In the genomic region with DNA sequence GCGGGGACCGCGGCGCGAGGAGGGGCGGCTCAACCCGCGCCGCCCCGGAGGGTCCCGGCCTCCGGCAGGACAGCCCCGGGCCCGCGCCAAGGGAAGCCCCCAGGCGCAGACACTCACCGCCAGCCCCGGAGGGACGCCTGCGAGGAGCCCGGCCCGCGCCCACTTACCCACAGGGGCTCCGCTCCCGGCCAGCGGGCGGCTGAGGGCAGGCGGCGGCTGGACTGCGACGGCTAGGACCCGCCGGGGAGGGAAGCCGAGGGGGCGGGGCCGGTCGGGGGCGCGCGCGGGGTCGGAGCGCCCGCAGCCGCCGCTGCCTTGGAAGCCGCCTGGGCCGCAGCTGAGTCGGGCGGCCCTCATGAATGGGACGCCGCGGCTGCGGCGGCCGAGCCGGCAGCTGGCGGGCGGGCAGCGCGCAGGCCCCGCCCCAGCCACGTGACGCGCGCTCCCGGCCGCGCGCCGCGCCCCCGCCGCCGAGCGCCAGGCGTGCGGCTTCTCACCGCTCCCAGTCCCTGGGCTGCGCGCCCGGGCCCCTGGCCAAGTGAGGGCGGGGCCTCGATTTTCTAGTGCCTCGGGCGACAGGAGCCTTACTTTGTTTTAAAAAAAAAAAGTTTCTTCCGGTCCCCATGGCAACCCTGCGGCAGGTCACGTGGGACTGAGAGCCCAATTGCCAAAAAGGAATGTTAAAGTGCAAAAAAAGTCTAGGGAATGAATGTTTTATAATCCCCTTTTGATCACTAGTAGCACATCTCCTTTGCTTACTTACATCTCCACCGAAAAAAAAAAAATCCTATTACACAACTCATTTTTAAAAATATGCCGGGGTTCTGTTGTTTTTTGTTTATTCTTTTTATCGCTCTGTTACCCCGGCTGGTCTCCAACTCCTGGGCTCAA, we compare ENCODE assay signal across 8 cellular contexts. TPM values are rescaled to one million over a fixed set of nuclear protein-coding genes. Genes with fewer than 3 reads are reported as not detected.
DNase-seq lines count a peak whose midpoint lies in the region; ATAC-seq and TF ChIP-seq lines count a peak whose summit lies in the region.

A gene with protein sequence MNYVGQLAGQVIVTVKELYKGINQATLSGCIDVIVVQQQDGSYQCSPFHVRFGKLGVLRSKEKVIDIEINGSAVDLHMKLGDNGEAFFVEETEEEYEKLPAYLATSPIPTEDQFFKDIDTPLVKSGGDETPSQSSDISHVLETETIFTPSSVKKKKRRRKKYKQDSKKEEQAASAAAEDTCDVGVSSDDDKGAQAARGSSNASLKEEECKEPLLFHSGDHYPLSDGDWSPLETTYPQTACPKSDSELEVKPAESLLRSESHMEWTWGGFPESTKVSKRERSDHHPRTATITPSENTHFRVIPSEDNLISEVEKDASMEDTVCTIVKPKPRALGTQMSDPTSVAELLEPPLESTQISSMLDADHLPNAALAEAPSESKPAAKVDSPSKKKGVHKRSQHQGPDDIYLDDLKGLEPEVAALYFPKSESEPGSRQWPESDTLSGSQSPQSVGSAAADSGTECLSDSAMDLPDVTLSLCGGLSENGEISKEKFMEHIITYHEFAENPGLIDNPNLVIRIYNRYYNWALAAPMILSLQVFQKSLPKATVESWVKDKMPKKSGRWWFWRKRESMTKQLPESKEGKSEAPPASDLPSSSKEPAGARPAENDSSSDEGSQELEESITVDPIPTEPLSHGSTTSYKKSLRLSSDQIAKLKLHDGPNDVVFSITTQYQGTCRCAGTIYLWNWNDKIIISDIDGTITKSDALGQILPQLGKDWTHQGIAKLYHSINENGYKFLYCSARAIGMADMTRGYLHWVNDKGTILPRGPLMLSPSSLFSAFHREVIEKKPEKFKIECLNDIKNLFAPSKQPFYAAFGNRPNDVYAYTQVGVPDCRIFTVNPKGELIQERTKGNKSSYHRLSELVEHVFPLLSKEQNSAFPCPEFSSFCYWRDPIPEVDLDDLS (minus strand): TSS at position 225 of the 891 bp plus-strand sequence. CDS start 52,304 bp downstream, outside the sequence.

- peak; percentile 94 for ATAC-seq in GM21528 (IDR thresholded peaks at IDR 0.05; ENCODE audit: low FRiP score, unreplicated experiment)

- H3K27ac ChIP-seq in OCI-LY3 (ENCODE audit: low read length) = peak within 1 kb of the TSS; percentile 66

- peak within 1 kb of the TSS; percentile 96 for H2AFZ ChIP-seq in OCI-LY3 (ENCODE audit: low read depth, low read length)

- peaks cover 11% of the 10 kb centered on the region for H3K36me3 Mint-ChIP-seq in endothelial cell (ENCODE audit: low read depth, unreplicated experiment)
- H3K36me3 Mint-ChIP-seq in mesothelial cell of epicardium = peaks cover 22% of the 10 kb centered on the region

- peaks cover 15% of the 10 kb centered on the region for H3K4me1 ChIP-seq in OCI-LY3 (ENCODE audit: low read length)

- H3K9ac ChIP-seq in OCI-LY3 (ENCODE audit: low read length) = peak within 1 kb of the TSS; percentile 88

- no peak for TF ChIP-seq CTCF in OCI-LY3 (IDR thresholded peaks at IDR 0.05; ENCODE audit: low read depth, low read length)
- no peak for TF ChIP-seq CTCF in endothelial cell (IDR thresholded peaks at IDR 0.05; ENCODE audit: unreplicated experiment)
- no peak for TF ChIP-seq CTCF in mesothelial cell of epicardium (IDR thresholded peaks at IDR 0.05; ENCODE audit: unreplicated experiment)

- H3K9me3 Mint-ChIP-seq in endothelial cell (ENCODE audit: unreplicated experiment) = no peaks in the 10 kb centered on the region
- no peaks in the 10 kb centered on the region for H3K9me3 Mint-ChIP-seq in mesothelial cell of epicardium

- peaks cover 43% of the 10 kb centered on the region for H3K79me2 ChIP-seq in OCI-LY3 (ENCODE audit: low read length)

- no peaks in the 10 kb centered on the region for H3K9me3 ChIP-seq in OCI-LY3 (ENCODE audit: insufficient read depth, low read length)

- peaks cover 17% of the 10 kb centered on the region for H3K36me3 ChIP-seq in OCI-LY3 (replicated peaks; ENCODE audit: low read depth, low read length)

- H3K27me3 ChIP-seq in OCI-LY3 (ENCODE audit: low read depth, low read length) = no peaks in the 10 kb centered on the region

- H3K4me2 ChIP-seq in OCI-LY3 (ENCODE audit: low read length) = peak within 1 kb of the TSS; percentile 92

- peaks cover 47% of the 10 kb centered on the region for H3K4me1 Mint-ChIP-seq in endothelial cell (ENCODE audit: unreplicated experiment)
- peaks cover 52% of the 10 kb centered on the region for H3K4me1 Mint-ChIP-seq in mesothelial cell of epicardium

- H3K4me3 Mint-ChIP-seq in endothelial cell (ENCODE audit: unreplicated experiment) = peak within 1 kb of the TSS; percentile 99
- peak within 1 kb of the TSS; percentile 90 for H3K4me3 Mint-ChIP-seq in mesothelial cell of epicardium

- peak; percentile 99 for DNase-seq in DMS 273 (lab: John Stamatoyannopoulos, UW; ENCODE audit: unreplicated experiment)
- DNase-seq in HuH-7.5 (ENCODE audit: low spot score) = peak; percentile 96
- peak; percentile 95 for DNase-seq in activated CD8-positive, alpha-beta memory T cell treated with anti-CD3 and anti-CD28 coated beads, Interleukin-2, amount 50 U/mL, for 48 hours
- peak; percentile 95 for DNase-seq in endothelial cell (ENCODE audit: low spot score)
- peak; percentile 95 to 100 for DNase-seq in mesothelial cell of epicardium (ENCODE audit: low spot score in 2 of 2, unreplicated experiment in 2 of 2)
- peak; percentile 89 to 92 for DNase-seq in stimulated activated CD8-positive, alpha-beta memory T cell treated with anti-CD3 and anti-CD28 coated beads, Interleukin-15, amount 100 ng/mL, for 4 hours (ENCODE audit: low read depth in 2 of 2)

- H3K27me3 Mint-ChIP-seq in endothelial cell (ENCODE audit: unreplicated experiment) (peaks cover 6% of the 10 kb centered on the region), mesothelial cell of epicardium (ENCODE audit: low read depth) (no peaks in the 10 kb centered on the region)

- H3K27ac Mint-ChIP-seq in endothelial cell (ENCODE audit: unreplicated experiment) = peak within 1 kb of the TSS; percentile 96
- H3K27ac Mint-ChIP-seq in mesothelial cell of epicardium = peak within 1 kb of the TSS; percentile 92

- H4K20me1 ChIP-seq in OCI-LY3 (ENCODE audit: insufficient read depth, low read length) = no peaks in the 10 kb centered on the region

- peak within 1 kb of the TSS; percentile 91 for H3K4me3 ChIP-seq in OCI-LY3 (ENCODE audit: low read length)

RNA-seq across cellular contexts. Expression of the gene that starts here (rescaled TPM):
- total RNA-seq in endothelial cell (ENCODE audit: unreplicated experiment) = 26.1 TPM
- 39.3 to 44.9 TPM (median 42.2 TPM) in 3 replicates for total RNA-seq in mesothelial cell of epicardium

Comparison
In these comparisons a context has a peak if more than half of its experiments do, and no peak if none do; other contexts are left out.
1. Peak in every context shown above with its lines: DNase-seq, ATAC-seq, H3K4me3 ChIP-seq and H3K27ac ChIP-seq.